Comparison of ENCODE assay signal across 1 cellular context in the genomic region with DNA sequence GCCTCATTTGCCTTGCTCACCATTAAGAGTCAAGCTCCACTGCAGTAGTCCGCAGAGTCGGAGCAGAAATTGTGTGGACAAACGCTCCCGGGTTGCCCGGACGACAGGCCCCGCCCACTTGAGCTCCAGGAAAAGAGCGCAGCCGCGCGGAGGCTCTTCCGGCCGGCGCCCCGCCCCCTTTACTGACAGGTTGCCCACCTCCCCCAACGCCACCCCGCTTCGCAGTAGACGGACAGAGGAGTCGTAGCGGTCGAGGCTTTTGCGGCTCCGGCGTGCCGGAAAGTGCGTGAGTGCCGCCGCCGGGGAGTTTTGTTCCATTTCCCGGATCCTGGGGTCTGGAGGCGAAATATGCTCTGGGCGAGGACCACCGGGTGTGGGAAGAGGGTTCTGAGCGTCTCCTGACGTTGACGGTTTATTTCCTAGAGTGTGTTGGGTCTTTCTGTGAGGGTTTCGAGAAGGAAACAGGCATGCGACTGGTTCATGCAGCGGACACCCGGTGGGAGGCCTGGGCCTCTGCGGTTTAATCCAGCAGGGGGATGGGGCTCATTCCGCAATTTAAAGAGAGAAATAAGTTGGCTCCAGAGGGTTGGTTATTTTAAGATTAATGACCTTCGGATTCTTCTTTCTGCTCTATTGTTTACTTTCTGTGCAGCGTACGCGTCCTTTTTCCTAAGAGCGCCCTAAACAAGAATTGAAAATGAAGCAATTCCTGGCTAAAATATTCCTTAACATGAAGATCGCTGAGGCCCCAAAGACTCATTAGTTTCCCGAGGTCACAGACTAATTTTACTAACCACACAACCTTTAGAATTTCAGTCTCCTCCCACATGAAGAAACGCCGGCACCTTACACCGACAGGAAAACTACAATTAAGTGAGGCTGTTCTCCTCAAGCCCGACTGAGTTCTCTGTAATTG.
TF ChIP-seq lines count a peak whose summit lies in the region.

A gene with protein sequence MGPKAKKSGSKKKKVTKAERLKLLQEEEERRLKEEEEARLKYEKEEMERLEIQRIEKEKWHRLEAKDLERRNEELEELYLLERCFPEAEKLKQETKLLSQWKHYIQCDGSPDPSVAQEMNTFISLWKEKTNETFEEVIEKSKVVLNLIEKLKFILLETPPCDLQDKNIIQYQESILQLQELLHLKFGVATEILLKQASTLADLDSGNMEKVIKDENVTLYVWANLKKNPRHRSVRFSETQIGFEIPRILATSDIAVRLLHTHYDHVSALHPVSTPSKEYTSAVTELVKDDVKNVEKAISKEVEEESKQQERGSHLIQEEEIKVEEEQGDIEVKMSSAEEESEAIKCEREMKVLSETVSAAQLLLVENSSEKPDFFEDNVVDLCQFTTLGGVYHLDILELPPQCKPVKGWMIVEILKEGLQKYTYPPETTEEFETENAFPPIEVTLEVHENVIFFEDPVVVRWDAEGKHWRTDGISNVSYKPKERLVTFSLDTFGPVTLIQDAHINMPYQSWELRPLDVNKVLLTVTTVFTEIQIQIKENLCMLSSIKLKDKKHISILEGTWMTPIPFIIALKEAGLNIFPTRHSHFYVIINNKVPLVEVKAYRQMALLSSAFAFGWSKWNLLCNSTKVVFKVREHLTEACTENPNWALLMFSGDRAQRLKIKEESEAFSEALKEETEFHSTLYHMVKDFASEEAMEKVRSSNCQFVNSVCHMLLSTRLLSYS (minus strand): TSS at position 105 of the 916 bp plus-strand sequence. CDS start 82 bp downstream, at position 23.
A gene with protein sequence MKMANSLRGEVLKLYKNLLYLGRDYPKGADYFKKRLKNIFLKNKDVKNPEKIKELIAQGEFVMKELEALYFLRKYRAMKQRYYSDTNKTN (plus strand): TSS at position 182 of the 916 bp plus-strand sequence. CDS start 8,720 bp downstream, outside the sequence.

TF ChIP-seq in HepG2, 621 proteins besides CTCF, POLR2A, EP300 and RAD21 (continued from another document and continues in another):
- TF ChIP-seq ZNF333 (CRISPR knock-in tag; IDR thresholded peaks at IDR 0.05; ENCODE audit: borderline replicate concordance) (peak; percentile 74; the same call in 1 of the 2 replicates), ZNF24 (IDR thresholded peaks at IDR 0.05) (no peak), MED13 (CRISPR knock-in tag; IDR thresholded peaks at IDR 0.05) (no peak), ERF (CRISPR knock-in tag; IDR thresholded peaks at IDR 0.05) (peak; percentile 64; the same call in 1 of the 2 replicates), HOXD1 (CRISPR knock-in tag; IDR thresholded peaks at IDR 0.05) (0 out of 2 replicates have a peak, but pooled peaks have one; percentile 42), CBX1 (IDR thresholded peaks at IDR 0.05; ENCODE audit: low read depth) (no peak), SP1 (IDR thresholded peaks at IDR 0.05) (no peak), SP1 (CRISPR knock-in tag; IDR thresholded peaks at IDR 0.05) (peak; percentile 70; the same call in 1 of the 2 replicates), SPEN (CRISPR knock-in tag; IDR thresholded peaks at IDR 0.05; ENCODE audit: low read depth) (peak; percentile 65), MED8 (CRISPR knock-in tag; IDR thresholded peaks at IDR 0.05; ENCODE audit: insufficient replicate concordance) (no peak), MEF2D (CRISPR knock-in tag; IDR thresholded peaks at IDR 0.05) (peak; percentile 70; the same call in 1 of the 2 replicates), HOXA7 (CRISPR knock-in tag; IDR thresholded peaks at IDR 0.05) (no peak), TEAD2 (CRISPR knock-in tag; IDR thresholded peaks at IDR 0.05) (no peak), ZNF260 (CRISPR knock-in tag; IDR thresholded peaks at IDR 0.05; ENCODE audit: borderline replicate concordance, low read depth) (no peak), XBP1 (CRISPR knock-in tag; IDR thresholded peaks at IDR 0.05) (no peak), RARG (CRISPR knock-in tag; IDR thresholded peaks at IDR 0.05; ENCODE audit: low read depth) (no peak), MTF2 (CRISPR knock-in tag; IDR thresholded peaks at IDR 0.05; ENCODE audit: borderline replicate concordance) (no peak), DPF2 (CRISPR knock-in tag; IDR thresholded peaks at IDR 0.05; ENCODE audit: borderline replicate concordance, low read depth) (no peak), SOX13 (IDR thresholded peaks at IDR 0.05) (no peak), SOX13 (CRISPR knock-in tag; conservative IDR thresholded peaks at IDR 0.05 in 1 of 2, IDR thresholded peaks at IDR 0.05 in 1 of 2) (peak in 1 of 2 experiments; percentile 20; a peak in 1 of 4 replicates), TAF1 (CRISPR knock-in tag; IDR thresholded peaks at IDR 0.05) (peak; percentile 83), ZFP36 (IDR thresholded peaks at IDR 0.05; ENCODE audit: borderline replicate concordance, low read depth, low read length, partially characterized antibody) (no peak), CCAR2 (optimal IDR thresholded peaks at IDR 0.05; ENCODE audit: low read depth, low read length) (no peak), ZMYM3 (CRISPR knock-in tag; IDR thresholded peaks at IDR 0.05) (peak; percentile 37; the same call in 1 of the 2 replicates), ZNF326 (CRISPR knock-in tag; IDR thresholded peaks at IDR 0.05; ENCODE audit: borderline replicate concordance) (no peak), ESRRA (CRISPR knock-in tag; IDR thresholded peaks at IDR 0.05; ENCODE audit: low read depth) (no peak), ZNF432 (CRISPR knock-in tag; IDR thresholded peaks at IDR 0.05; ENCODE audit: borderline replicate concordance) (no peak), ZNF780A (CRISPR knock-in tag; IDR thresholded peaks at IDR 0.05) (0 out of 2 replicates have a peak, but pooled peaks have one; percentile 24), ZNF382 (CRISPR knock-in tag; IDR thresholded peaks at IDR 0.05; ENCODE audit: borderline replicate concordance) (no peak), CEBPG (CRISPR knock-in tag; IDR thresholded peaks at IDR 0.05) (no peak), NFE2 (CRISPR knock-in tag; IDR thresholded peaks at IDR 0.05) (no peak)
- TF ChIP-seq, protein P1, sequence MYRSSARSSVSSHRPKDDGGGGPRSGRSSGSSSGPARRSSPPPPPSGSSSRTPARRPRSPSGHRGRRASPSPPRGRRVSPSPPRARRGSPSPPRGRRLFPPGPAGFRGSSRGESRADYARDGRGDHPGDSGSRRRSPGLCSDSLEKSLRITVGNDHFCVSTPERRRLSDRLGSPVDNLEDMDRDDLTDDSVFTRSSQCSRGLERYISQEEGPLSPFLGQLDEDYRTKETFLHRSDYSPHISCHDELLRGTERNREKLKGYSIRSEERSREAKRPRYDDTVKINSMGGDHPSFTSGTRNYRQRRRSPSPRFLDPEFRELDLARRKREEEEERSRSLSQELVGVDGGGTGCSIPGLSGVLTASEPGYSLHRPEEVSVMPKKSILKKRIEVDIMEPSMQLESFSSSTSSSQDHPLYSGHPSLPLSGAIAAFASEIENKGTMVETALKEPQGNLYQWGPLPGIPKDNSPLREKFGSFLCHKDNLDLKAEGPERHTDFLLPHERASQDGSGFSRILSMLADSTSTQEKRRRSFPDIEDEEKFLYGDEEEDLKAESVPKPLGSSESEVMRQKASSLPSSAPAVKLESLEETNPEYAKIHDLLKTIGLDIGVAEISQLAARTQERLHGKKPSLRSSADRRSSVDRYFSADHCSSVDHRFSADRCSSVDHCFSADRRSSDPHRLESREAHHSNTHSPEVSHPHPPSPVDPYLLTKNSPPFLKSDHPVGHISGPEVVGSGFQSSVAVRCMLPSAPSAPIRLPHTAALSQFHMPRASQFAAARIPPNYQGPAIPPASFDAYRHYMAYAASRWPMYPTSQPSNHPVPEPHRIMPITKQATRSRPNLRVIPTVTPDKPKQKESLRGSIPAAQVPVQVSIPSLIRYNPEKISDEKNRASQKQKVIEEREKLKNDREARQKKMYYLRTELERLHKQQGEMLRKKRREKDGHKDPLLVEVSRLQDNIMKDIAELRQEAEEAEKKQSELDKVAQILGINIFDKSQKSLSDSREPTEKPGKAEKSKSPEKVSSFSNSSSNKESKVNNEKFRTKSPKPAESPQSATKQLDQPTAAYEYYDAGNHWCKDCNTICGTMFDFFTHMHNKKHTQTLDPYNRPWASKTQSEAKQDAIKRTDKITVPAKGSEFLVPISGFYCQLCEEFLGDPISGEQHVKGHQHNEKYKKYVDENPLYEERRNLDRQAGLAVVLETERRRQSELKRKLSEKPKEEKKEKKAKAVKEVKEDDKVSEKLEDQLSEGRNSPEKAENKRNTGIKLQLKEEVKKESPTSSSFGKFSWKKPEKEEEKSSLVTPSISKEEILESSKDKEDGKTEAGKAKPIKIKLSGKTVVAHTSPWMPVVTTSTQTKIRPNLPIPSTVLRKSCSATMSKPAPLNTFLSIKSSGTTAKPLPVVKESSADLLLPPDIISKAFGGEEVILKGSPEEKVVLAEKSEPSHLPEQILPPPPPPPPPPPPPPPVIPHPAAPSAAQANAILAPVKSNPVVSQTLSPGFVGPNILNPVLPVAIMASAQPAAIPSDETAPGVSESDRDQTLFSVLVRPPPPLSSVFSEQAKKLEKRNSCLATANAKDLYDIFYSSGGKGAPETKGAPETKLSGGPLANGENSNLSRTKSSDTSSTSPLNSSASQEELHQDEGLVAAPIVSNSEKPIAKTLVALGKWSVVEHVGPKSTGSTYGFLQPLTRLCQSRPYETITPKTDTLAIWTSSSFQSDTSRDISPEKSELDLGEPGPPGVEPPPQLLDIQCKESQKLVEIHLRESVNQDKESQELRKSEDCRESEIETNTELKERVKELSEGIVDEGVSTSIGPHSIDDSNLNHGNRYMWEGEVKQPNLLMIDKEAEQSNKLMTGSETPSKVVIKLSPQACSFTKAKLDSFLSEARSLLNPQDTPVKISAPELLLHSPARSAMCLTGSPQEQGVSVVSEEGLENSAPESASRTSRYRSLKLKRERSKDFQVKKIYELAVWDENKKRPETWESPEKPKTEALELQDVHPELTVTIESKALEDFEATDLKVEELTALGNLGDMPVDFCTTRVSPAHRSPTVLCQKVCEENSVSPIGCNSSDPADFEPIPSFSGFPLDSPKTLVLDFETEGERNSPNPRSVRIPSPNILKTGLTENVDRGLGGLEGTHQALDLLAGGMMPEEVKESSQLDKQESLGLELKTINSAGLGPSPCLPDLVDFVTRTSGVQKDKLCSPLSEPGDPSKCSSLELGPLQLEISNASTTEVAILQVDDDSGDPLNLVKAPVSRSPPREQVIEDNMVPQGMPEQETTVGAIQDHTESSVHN (CRISPR knock-in tag; IDR thresholded peaks at IDR 0.05) = no peak
- TF ChIP-seq, protein P2, sequence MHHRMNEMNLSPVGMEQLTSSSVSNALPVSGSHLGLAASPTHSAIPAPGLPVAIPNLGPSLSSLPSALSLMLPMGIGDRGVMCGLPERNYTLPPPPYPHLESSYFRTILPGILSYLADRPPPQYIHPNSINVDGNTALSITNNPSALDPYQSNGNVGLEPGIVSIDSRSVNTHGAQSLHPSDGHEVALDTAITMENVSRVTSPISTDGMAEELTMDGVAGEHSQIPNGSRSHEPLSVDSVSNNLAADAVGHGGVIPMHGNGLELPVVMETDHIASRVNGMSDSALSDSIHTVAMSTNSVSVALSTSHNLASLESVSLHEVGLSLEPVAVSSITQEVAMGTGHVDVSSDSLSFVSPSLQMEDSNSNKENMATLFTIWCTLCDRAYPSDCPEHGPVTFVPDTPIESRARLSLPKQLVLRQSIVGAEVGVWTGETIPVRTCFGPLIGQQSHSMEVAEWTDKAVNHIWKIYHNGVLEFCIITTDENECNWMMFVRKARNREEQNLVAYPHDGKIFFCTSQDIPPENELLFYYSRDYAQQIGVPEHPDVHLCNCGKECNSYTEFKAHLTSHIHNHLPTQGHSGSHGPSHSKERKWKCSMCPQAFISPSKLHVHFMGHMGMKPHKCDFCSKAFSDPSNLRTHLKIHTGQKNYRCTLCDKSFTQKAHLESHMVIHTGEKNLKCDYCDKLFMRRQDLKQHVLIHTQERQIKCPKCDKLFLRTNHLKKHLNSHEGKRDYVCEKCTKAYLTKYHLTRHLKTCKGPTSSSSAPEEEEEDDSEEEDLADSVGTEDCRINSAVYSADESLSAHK (CRISPR knock-in tag; IDR thresholded peaks at IDR 0.05; ENCODE audit: borderline replicate concordance) = no peak
- TF ChIP-seq, protein P3, sequence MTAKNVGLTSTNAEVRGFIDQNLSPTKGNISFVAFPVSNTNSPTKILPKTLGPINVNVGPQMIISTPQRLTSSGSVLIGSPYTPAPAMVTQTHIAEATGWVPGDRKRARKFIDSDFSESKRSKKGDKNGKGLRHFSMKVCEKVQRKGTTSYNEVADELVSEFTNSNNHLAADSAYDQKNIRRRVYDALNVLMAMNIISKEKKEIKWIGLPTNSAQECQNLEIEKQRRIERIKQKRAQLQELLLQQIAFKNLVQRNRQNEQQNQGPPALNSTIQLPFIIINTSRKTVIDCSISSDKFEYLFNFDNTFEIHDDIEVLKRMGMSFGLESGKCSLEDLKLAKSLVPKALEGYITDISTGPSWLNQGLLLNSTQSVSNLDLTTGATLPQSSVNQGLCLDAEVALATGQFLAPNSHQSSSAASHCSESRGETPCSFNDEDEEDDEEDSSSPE (CRISPR knock-in tag; IDR thresholded peaks at IDR 0.05) = peak; percentile 36; the same call in 1 of the 2 replicates
- TF ChIP-seq, protein P4, sequence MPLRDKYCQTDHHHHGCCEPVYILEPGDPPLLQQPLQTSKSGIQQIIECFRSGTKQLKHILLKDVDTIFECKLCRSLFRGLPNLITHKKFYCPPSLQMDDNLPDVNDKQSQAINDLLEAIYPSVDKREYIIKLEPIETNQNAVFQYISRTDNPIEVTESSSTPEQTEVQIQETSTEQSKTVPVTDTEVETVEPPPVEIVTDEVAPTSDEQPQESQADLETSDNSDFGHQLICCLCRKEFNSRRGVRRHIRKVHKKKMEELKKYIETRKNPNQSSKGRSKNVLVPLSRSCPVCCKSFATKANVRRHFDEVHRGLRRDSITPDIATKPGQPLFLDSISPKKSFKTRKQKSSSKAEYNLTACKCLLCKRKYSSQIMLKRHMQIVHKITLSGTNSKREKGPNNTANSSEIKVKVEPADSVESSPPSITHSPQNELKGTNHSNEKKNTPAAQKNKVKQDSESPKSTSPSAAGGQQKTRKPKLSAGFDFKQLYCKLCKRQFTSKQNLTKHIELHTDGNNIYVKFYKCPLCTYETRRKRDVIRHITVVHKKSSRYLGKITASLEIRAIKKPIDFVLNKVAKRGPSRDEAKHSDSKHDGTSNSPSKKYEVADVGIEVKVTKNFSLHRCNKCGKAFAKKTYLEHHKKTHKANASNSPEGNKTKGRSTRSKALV (CRISPR knock-in tag; IDR thresholded peaks at IDR 0.05) = no peak
- TF ChIP-seq, protein P5, sequence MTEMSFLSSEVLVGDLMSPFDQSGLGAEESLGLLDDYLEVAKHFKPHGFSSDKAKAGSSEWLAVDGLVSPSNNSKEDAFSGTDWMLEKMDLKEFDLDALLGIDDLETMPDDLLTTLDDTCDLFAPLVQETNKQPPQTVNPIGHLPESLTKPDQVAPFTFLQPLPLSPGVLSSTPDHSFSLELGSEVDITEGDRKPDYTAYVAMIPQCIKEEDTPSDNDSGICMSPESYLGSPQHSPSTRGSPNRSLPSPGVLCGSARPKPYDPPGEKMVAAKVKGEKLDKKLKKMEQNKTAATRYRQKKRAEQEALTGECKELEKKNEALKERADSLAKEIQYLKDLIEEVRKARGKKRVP (CRISPR knock-in tag; IDR thresholded peaks at IDR 0.05) = 0 out of 4 replicates have a peak, but pooled peaks of 1 of the 2 experiments have one; percentile 33
- TF ChIP-seq, protein P6, sequence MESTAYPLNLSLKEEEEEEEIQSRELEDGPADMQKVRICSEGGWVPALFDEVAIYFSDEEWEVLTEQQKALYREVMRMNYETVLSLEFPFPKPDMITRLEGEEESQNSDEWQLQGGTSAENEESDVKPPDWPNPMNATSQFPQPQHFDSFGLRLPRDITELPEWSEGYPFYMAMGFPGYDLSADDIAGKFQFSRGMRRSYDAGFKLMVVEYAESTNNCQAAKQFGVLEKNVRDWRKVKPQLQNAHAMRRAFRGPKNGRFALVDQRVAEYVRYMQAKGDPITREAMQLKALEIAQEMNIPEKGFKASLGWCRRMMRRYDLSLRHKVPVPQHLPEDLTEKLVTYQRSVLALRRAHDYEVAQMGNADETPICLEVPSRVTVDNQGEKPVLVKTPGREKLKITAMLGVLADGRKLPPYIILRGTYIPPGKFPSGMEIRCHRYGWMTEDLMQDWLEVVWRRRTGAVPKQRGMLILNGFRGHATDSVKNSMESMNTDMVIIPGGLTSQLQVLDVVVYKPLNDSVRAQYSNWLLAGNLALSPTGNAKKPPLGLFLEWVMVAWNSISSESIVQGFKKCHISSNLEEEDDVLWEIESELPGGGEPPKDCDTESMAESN (CRISPR knock-in tag; conservative IDR thresholded peaks at IDR 0.05) = peak; percentile 48; the same call in 1 of the 2 replicates
